Comparison of ENCODE assay signal across 31 cellular contexts in genomic region chr11:93988455-93988854, GRCh38. TPM values are rescaled to one million over a fixed set of nuclear protein-coding genes. Genes with fewer than 3 reads are reported as not detected.
"Had no signal": no experiment of that assay in that cellular context is flagged by ENCODE, and none has a peak within 500 bp of the region (broad histone marks: within the 10 kb centered on the region; RNA-seq: fewer than 3 reads in every experiment).

No MANE protein-coding gene starts in this region.

- H3K27ac ChIP-seq: esophagus muscularis mucosa, foreskin keratinocyte, gastrocnemius medialis, heart left ventricle, VCaP had no signal

- DNase-seq: activated CD4-positive, alpha-beta memory T cell treated with anti-CD3 and anti-CD28 coated beads, Interleukin-2, amount 10 ng/mL, durations not matched to agents 7 days and 5 days; activated CD4-positive, alpha-beta T cell treated with anti-CD3 and anti-CD28 coated beads for 1 hour; activated CD4-positive, alpha-beta T cell treated with anti-CD3 and anti-CD28 coated beads for 4 hours; activated CD4-positive, alpha-beta T cell treated with anti-CD3 and anti-CD28 coated beads, Interleukin-2, amount 10 ng/mL, durations not matched to agents 7 days and 5 days; activated CD4-positive, alpha-beta T cell treated with anti-CD3 and anti-CD28 coated beads, Interleukin-2, amount 50 U/mL, for 4 hours; activated CD8-positive, alpha-beta memory T cell treated with anti-CD3 and anti-CD28 coated beads, Interleukin-2, amount 50 U/mL, for 48 hours; activated effector memory CD4-positive, alpha-beta T cell treated with Interleukin-2 at 50 U/mL for 16 hours; activated gamma-delta T cell treated with Interleukin-2 at 50 U/mL for 16 hours; activated naive CD4-positive, alpha-beta T cell treated with anti-CD3 and anti-CD28 coated beads, Interleukin-2, amount 50 U/mL, for 16 hours; activated naive CD4-positive, alpha-beta T cell treated with Interleukin-2 at 50 U/mL for 16 hours; activated T-cell treated with anti-CD3 and anti-CD28 coated beads, Interleukin-2, amount 50 U/mL, for 4 hours; amniotic stem cell; anterior cingulate cortex; caudate nucleus; cortex of kidney; dermis blood vessel endothelial cell; effector CD4-positive, alpha-beta T cell; effector memory CD8-positive, alpha-beta T cell; erythroblast; foreskin keratinocyte; gastrocnemius medialis; glutamatergic neuron; heart left ventricle; T-helper 2 cell had no signal

- H3K36me3 ChIP-seq: esophagus muscularis mucosa, gastrocnemius medialis, heart left ventricle had no signal

- H3K27me3 ChIP-seq: esophagus muscularis mucosa, foreskin keratinocyte, gastrocnemius medialis, heart left ventricle had no signal

- H3K4me3 ChIP-seq: esophagus muscularis mucosa, gastrocnemius medialis, heart left ventricle had no signal

- ATAC-seq: activated T-cell treated with anti-CD3 and anti-CD28 coated beads, Interleukin-2, amount 50 U/mL, for 4 hours; activated T-helper 17 cell treated with anti-CD3 and anti-CD28 coated beads, Interleukin-2, amount 50 U/mL, for 72 hours; effector memory CD8-positive, alpha-beta T cell; foreskin keratinocyte; gastrocnemius medialis; heart left ventricle; WTC11 had no signal

RNA-seq across cellular contexts. Expression of gene HEPHL1, which starts 32.7 kb away (rescaled TPM):
- total RNA-seq: activated CD4-positive, alpha-beta memory T cell treated with anti-CD3 and anti-CD28 coated beads, Interleukin-2, amount 10 ng/mL, durations not matched to agents 7 days and 5 days; activated CD4-positive, alpha-beta T cell treated with anti-CD3 and anti-CD28 coated beads, Interleukin-2, amount 10 ng/mL, durations not matched to agents 7 days and 5 days; activated T-cell treated with anti-CD3 and anti-CD28 coated beads, Interleukin-2, amount 50 U/mL, for 4 hours; activated T-helper 17 cell treated with anti-CD3 and anti-CD28 coated beads, Interleukin-2, amount 50 U/mL, for 72 hours; astrocyte; chondrocyte; dermis blood vessel endothelial cell; gastrocnemius medialis; T-helper 1 cell treated with Interleukin-12 subunit alpha and Interleukin-12 subunit beta and Interleukin-4 antibody, amounts not matched to agents 30 ng/mL and 1 ng/mL, for 36 hours had no signal
